13 cellular contexts compared by ENCODE assay signal in the genomic region with DNA sequence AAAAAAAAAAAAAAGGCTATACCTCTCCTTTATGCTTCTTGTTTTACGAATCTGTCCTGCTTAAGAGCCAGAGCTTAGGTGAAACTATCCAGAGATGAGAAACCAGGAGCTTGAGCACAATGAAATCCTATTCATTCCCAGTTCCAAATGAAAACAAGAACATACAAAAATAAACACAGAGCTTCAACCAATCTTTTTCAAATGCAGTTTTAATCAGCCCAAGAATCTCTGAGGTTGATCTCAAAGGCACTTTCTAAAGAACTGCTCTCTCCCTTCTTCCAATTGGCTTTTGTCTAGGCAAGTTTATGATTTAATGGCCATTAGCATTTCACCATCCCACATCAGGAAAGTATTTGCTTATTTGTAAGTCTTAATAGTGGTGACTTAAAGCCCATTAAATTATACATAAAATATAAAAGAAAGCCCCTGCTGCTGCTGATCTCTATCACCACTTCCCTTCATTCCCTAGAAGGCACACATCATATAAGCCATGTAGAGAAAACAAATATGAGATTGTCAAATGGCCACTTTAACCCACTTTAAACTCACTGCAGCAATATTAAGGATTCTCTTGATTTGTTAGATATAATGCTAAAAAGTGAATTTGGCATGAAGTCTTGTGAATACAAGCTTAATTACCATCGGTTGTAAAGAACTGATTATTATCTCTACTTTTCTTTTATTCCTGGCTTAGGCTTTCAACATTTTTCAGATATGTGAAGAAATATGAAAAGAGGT.
"Had no signal": no experiment of that assay in that cellular context is flagged by ENCODE, and none has a peak within 500 bp of the region (broad histone marks: within the 10 kb centered on the region; RNA-seq: fewer than 3 reads in every experiment).

No MANE protein-coding gene starts in this region.

- ATAC-seq: activated T-cell treated with anti-CD3 and anti-CD28 coated beads, Interleukin-2, amount 50 U/mL, for 72 hours; heart right ventricle had no signal

- H3K36me3 ChIP-seq: ascending aorta, left ventricle myocardium inferior, prostate gland, right atrium auricular region, thyroid gland had no signal

- DNase-seq: activated CD4-positive, alpha-beta T cell treated with anti-CD3 and anti-CD28 coated beads, Interleukin-2, amount 50 U/mL, for 4 hours; activated effector memory CD4-positive, alpha-beta T cell treated with anti-CD3 and anti-CD28 coated beads, Interleukin-2, amount 50 U/mL, for 16 hours; activated naive CD4-positive, alpha-beta T cell treated with anti-CD3 and anti-CD28 coated beads, Interleukin-2, amount 50 U/mL, for 16 hours; activated T-cell treated with anti-CD3 and anti-CD28 coated beads, Interleukin-2, amount 50 U/mL, for 72 hours; effector CD4-positive, alpha-beta T cell; heart right ventricle; left ventricle myocardium inferior; stimulated activated CD4-positive, alpha-beta T cell treated with anti-CD3 and anti-CD28 coated beads, Interleukin-2, amount 100 ng/mL, for 24 hours; stimulated activated naive CD4-positive, alpha-beta T cell treated with Interleukin-2 at 50 U/mL for 16 hours; thyroid gland had no signal

- H3K27me3 ChIP-seq: ascending aorta, heart right ventricle, right atrium auricular region, thyroid gland had no signal

- H3K9me3 ChIP-seq: ascending aorta, heart right ventricle, prostate gland, right atrium auricular region, thyroid gland had no signal

- H3K27ac ChIP-seq: ascending aorta, heart right ventricle, left ventricle myocardium inferior, prostate gland, right atrium auricular region, thyroid gland had no signal

- H3K4me3 ChIP-seq: ascending aorta, heart right ventricle, left ventricle myocardium inferior, prostate gland, right atrium auricular region, thyroid gland had no signal

- H3K4me1 ChIP-seq: ascending aorta, heart right ventricle, left ventricle myocardium inferior, prostate gland, right atrium auricular region, thyroid gland had no signal
